8 cellular contexts compared by ENCODE assay signal in genomic region chr5:177366528-177367322, GRCh38. TPM values are rescaled to one million over a fixed set of nuclear protein-coding genes. Genes with fewer than 3 reads are reported as not detected.
A peak's percentile ranks its signal among the peaks of the same experiment; 100 is the strongest.
DNase-seq lines count a peak whose midpoint lies in the region; ATAC-seq and TF ChIP-seq lines count a peak whose summit lies in the region.

No MANE protein-coding gene starts in this region.

- peak; percentile 93 for ATAC-seq in aorta (ENCODE audit: low FRiP score)
- no peak for ATAC-seq in GM18505 (IDR thresholded peaks at IDR 0.05; ENCODE audit: unreplicated experiment)
- no peak for ATAC-seq in GM19467 (IDR thresholded peaks at IDR 0.05; ENCODE audit: unreplicated experiment)

- peak overlapping the region; percentile 86 for H2AFZ ChIP-seq in ACC112 (ENCODE audit: low read length, unreplicated experiment)

- H3K27me3 ChIP-seq in ACC112 (ENCODE audit: insufficient read depth, low read length) (no peaks in the 10 kb centered on the region), aorta (ENCODE audit: control insufficient read depth in 1 of 2, insufficient read depth in 2 of 2, low read length in 1 of 2) (no peaks in the 10 kb centered on the region)

- no peaks in the 10 kb centered on the region for H3K79me2 ChIP-seq in ACC112 (ENCODE audit: control insufficient read depth, insufficient read depth, low read length, unreplicated experiment)

- intact Hi-C loops in aorta (cut with DNase I), result loop anchor here in 1 of 2 donors (5.0 kb wide), 1 partner anchor 54 kb away; the partner anchor contains the start of gene MXD3

- peak overlapping the region; percentile 74 for H3K4me3 ChIP-seq in ACC112 (ENCODE audit: low read depth, low read length)
- peak overlapping the region; percentile 41 for H3K4me3 ChIP-seq in epithelial cell of esophagus (ENCODE audit: low read length)
- H3K4me3 ChIP-seq in mesodermal cell (ENCODE audit: extremely low read depth, insufficient read depth, low read length, poor library complexity, severe bottlenecking), result peak overlapping the region; percentile 40
- peak overlapping the region in 1 of 2 donors; percentile 22 for H3K4me3 ChIP-seq in aorta (ENCODE audit: low read length in 2 of 2)

- DNase-seq in M059J (ENCODE audit: low read depth) (peak; percentile 65), epithelial cell of esophagus (ENCODE audit: low read depth) (peak; percentile 73), aorta (peak; percentile 93 to 96), activated T-cell treated with anti-CD3 and anti-CD28 coated beads for 4 hours (no peak)

- no peak for TF ChIP-seq CTCF in epithelial cell of esophagus (IDR thresholded peaks at IDR 0.05; ENCODE audit: insufficient read depth, low read depth, low read length, missing control alignments)

- H3K27ac ChIP-seq in ACC112 (ENCODE audit: low read depth, low read length) (no peak overlapping the region), mesodermal cell (ENCODE audit: low read depth, low read length, severe bottlenecking) (peak overlapping the region; percentile 89), aorta (ENCODE audit: low read depth in 1 of 2, low read length in 2 of 2) (peak overlapping the region in 1 of 2 donors; percentile 24)

- peaks cover 22% of the 10 kb centered on the region for H3K4me1 ChIP-seq in ACC112 (ENCODE audit: control insufficient read depth, insufficient read depth, low read length, unreplicated experiment)
- peaks cover 19% of the 10 kb centered on the region for H3K4me1 ChIP-seq in mesodermal cell (ENCODE audit: control insufficient read depth, insufficient read depth, low read length, poor library complexity, severe bottlenecking)
- no peaks in the 10 kb centered on the region for H3K4me1 ChIP-seq in aorta (ENCODE audit: control insufficient read depth in 1 of 2, insufficient read depth in 2 of 2, low read length in 2 of 2)

- H3K9me3 ChIP-seq in mesodermal cell (ENCODE audit: control insufficient read depth, low read length) (no peaks in the 10 kb centered on the region), aorta (ENCODE audit: control insufficient read depth, low read length) (no peaks in the 10 kb centered on the region)

- no peak for TF ChIP-seq POLR2A in GM18505 (IDR thresholded peaks at IDR 0.05; ENCODE audit: borderline replicate concordance, extremely low read depth, insufficient read depth, insufficient read length)

- H3K36me3 ChIP-seq in ACC112 (ENCODE audit: insufficient read depth, low read length), result no peaks in the 10 kb centered on the region
- no peaks in the 10 kb centered on the region for H3K36me3 ChIP-seq in mesodermal cell (ENCODE audit: control insufficient read depth, insufficient read depth, low read length)
- no peaks in the 10 kb centered on the region for H3K36me3 ChIP-seq in aorta (ENCODE audit: control insufficient read depth in 1 of 2, insufficient read depth in 2 of 2, low read length in 1 of 2)

- 3 to 7% methylated on average over 20 to 23 of the region's 36 CpGs for WGBS in mesodermal cell (ENCODE audit: insufficient coverage in 2 of 2), 2 experiments
- WGBS in aorta, 2 donors, result 3 to 6% methylated on average over 33 to 36 of the region's 36 CpGs

RNA-seq across cellular contexts. Expression of gene RGS14, which starts 9.0 kb away (rescaled TPM):
- 9.8 and 11.5 TPM in 2 replicates for total RNA-seq in M059J (2014; rRNA removed; shearing (Covaris generic))
- 23.0 TPM for polyA plus RNA-seq in mesodermal cell (2013, experiment 1 of 2)
- polyA plus RNA-seq in mesodermal cell (2013, experiment 2 of 2), result 16.1 TPM
- total RNA-seq in aorta, result 10 to 100 TPM in 1 of 2 donors, 1 to 10 TPM in 1; 8.8 to 15.0 TPM
- 1 to 10 TPM; 5.7 to 9.4 TPM for polyA plus RNA-seq in aorta

RNA-seq across cellular contexts. Expression of gene LMAN2, which starts 15.3 kb away (rescaled TPM):
- 443 and 538 TPM in 2 replicates for total RNA-seq in M059J (2014; rRNA removed; shearing (Covaris generic))
- 200 TPM for polyA plus RNA-seq in mesodermal cell (2013, experiment 1 of 2)
- polyA plus RNA-seq in mesodermal cell (2013, experiment 2 of 2), result 172 TPM
- 10 to 100 TPM; 86.2 to 89.0 TPM for total RNA-seq in aorta
- 100 to 1,000 TPM; 142 to 145 TPM for polyA plus RNA-seq in aorta

RNA-seq across cellular contexts. Expression of gene SLC34A1, which starts 17.5 kb away (rescaled TPM):
- 0.02 TPM in 1 of 2 replicates, not detected in the other for total RNA-seq in M059J (2014; rRNA removed; shearing (Covaris generic))
- not detected for polyA plus RNA-seq in mesodermal cell (2013, experiment 1 of 2)
- polyA plus RNA-seq in mesodermal cell (2013, experiment 2 of 2), result not detected
- total RNA-seq in aorta, result not detected
- polyA plus RNA-seq in aorta, result not detected

RNA-seq across cellular contexts. Expression of gene PFN3, which starts 33.7 kb away (rescaled TPM):
- not detected in 2 replicates for total RNA-seq in M059J (2014; rRNA removed; shearing (Covaris generic))
- not detected for polyA plus RNA-seq in mesodermal cell (2013, experiment 1 of 2)
- polyA plus RNA-seq in mesodermal cell (2013, experiment 2 of 2), result not detected
- total RNA-seq in aorta, result not detected
- polyA plus RNA-seq in aorta, result not detected

RNA-seq across cellular contexts. Expression of gene F12, which starts 42.6 kb away (rescaled TPM):
- 1.7 and 2.4 TPM in 2 replicates for total RNA-seq in M059J (2014; rRNA removed; shearing (Covaris generic))
- 2.1 TPM for polyA plus RNA-seq in mesodermal cell (2013, experiment 1 of 2)
- polyA plus RNA-seq in mesodermal cell (2013, experiment 2 of 2), result 0.76 TPM
- under 1 TPM; 0.23 to 0.33 TPM for total RNA-seq in aorta
- polyA plus RNA-seq in aorta, result 1 to 10 TPM in 1 of 2 donors, not detected in 1; 1.8 TPM
